In the genomic region with DNA sequence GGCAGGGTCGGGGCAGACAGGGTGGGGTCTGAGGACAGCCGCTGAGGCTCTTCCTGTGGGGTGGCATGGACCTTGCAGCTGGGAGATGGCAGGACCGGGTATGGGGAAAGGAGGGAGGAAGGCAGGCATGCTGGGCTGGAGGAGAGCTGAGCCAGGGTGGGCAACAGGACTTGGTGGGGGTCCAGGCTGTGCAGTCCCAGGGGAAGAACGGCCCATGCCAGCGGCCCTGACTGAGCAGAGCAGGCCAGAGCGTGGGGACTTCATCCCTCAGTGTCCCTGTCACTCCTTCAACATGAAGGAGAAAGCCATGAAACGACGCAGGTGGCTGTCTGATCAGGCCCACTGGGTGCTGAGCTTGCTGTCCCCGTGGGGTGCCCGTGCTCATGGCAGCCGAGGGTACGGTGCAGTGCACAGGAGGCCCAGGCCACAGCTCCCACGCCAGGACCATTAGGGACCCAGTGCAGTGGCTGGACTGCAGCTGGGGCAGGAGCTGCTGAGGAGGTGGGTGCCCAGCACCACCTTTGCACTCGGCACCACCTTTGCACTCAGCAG, we compare ENCODE assay signal across 22 cellular contexts.
"Had no signal": no experiment of that assay in that cellular context is flagged by ENCODE, and none has a peak within 500 bp of the region (broad histone marks: within the 10 kb centered on the region; RNA-seq: fewer than 3 reads in every experiment).

No MANE protein-coding gene starts in this region.

- H3K4me1 Mint-ChIP-seq: activated CD4-positive, alpha-beta T cell treated with anti-CD3 and anti-CD28 coated beads, Interleukin-2, amount 10 ng/mL, durations not matched to agents 24 days and 14 days; activated CD8-positive, alpha-beta memory T cell treated with anti-CD3 and anti-CD28 coated beads, Interleukin-2, amount 10 ng/mL, durations not matched to agents 7 days and 5 days; memory B cell had no signal

- H3K4me2 ChIP-seq: hepatocyte had no signal

- H3K27me3 ChIP-seq: hepatocyte, thyroid gland had no signal

- H3K9me3 ChIP-seq: mucosa of descending colon, prostate gland, thyroid gland had no signal

- H3K36me3 Mint-ChIP-seq: activated naive CD4-positive, alpha-beta T cell treated with anti-CD3 and anti-CD28 coated beads, Interleukin-2, amount 50 U/mL, for 72 hours; memory B cell had no signal

- H3K27me3 Mint-ChIP-seq: activated CD4-positive, alpha-beta T cell treated with anti-CD3 and anti-CD28 coated beads, Interleukin-2, amount 10 ng/mL, durations not matched to agents 24 days and 14 days; activated CD8-positive, alpha-beta memory T cell treated with anti-CD3 and anti-CD28 coated beads, Interleukin-2, amount 10 ng/mL, durations not matched to agents 7 days and 5 days; activated CD8-positive, alpha-beta T cell treated with anti-CD3 and anti-CD28 coated beads for 36 hours; memory B cell; stimulated activated naive B cell treated with anti-CD40 and anti-IgM and Interleukin-4, amounts not matched to agents 10 μg/mL and 1 μg/mL and 100 μg/mL, for 72 hours had no signal

- DNase-seq: activated CD4-positive, alpha-beta T cell treated with anti-CD3 and anti-CD28 coated beads, Interleukin-2, amount 10 ng/mL, durations not matched to agents 24 days and 14 days; activated CD8-positive, alpha-beta memory T cell treated with anti-CD3 and anti-CD28 coated beads, Interleukin-2, amount 10 ng/mL, durations not matched to agents 7 days and 5 days; activated CD8-positive, alpha-beta T cell treated with anti-CD3 and anti-CD28 coated beads for 36 hours; activated gamma-delta T cell; activated T-cell treated with anti-CD3 and anti-CD28 coated beads for 4 hours; central memory CD4-positive, alpha-beta T cell; effector memory CD4-positive, alpha-beta T cell; foreskin melanocyte; glutamatergic neuron; islet precursor cell; left cardiac atrium; mucosa of descending colon; stimulated activated CD4-positive, alpha-beta T cell treated with anti-CD3 and anti-CD28 coated beads, Interleukin-1b, Interleukin-23, amount 100 ng/mL, for 48 hours; stimulated activated naive B cell treated with anti-CD40 and anti-IgM and Interleukin-4, amounts not matched to agents 10 μg/mL and 1 μg/mL and 100 μg/mL, for 72 hours; thyroid gland had no signal

- H3K4me3 ChIP-seq: hepatocyte, mucosa of descending colon, prostate gland, thyroid gland had no signal

- H3K27ac Mint-ChIP-seq: activated CD4-positive, alpha-beta T cell treated with anti-CD3 and anti-CD28 coated beads, Interleukin-2, amount 10 ng/mL, durations not matched to agents 24 days and 14 days; activated CD8-positive, alpha-beta memory T cell treated with anti-CD3 and anti-CD28 coated beads, Interleukin-2, amount 10 ng/mL, durations not matched to agents 7 days and 5 days; activated CD8-positive, alpha-beta T cell treated with anti-CD3 and anti-CD28 coated beads for 36 hours; activated naive CD4-positive, alpha-beta T cell treated with anti-CD3 and anti-CD28 coated beads, Interleukin-2, amount 50 U/mL, for 72 hours; activated T-helper 1 cell treated with anti-CD3 and anti-CD28 coated beads, Interleukin-12 subunit alpha, Interleukin-12 subunit beta, Interleukin-2, Interleukin-4 antibody, amounts not matched to agents 30 ng/mL and 10 ng/mL and 1 ng/mL, durations not matched to agents 14 hours and 24 hours and 36 hours; memory B cell; stimulated activated naive B cell treated with anti-CD40 and anti-IgM and Interleukin-4, amounts not matched to agents 10 μg/mL and 1 μg/mL and 100 μg/mL, for 72 hours had no signal

- H3K4me3 Mint-ChIP-seq: activated CD4-positive, alpha-beta T cell treated with anti-CD3 and anti-CD28 coated beads, Interleukin-2, amount 10 ng/mL, durations not matched to agents 24 days and 14 days; activated CD8-positive, alpha-beta memory T cell treated with anti-CD3 and anti-CD28 coated beads, Interleukin-2, amount 10 ng/mL, durations not matched to agents 7 days and 5 days; activated CD8-positive, alpha-beta T cell treated with anti-CD3 and anti-CD28 coated beads for 36 hours; activated T-helper 1 cell treated with anti-CD3 and anti-CD28 coated beads, Interleukin-12 subunit alpha, Interleukin-12 subunit beta, Interleukin-2, Interleukin-4 antibody, amounts not matched to agents 30 ng/mL and 10 ng/mL and 1 ng/mL, durations not matched to agents 14 hours and 24 hours and 36 hours; memory B cell; stimulated activated naive B cell treated with anti-CD40 and anti-IgM and Interleukin-4, amounts not matched to agents 10 μg/mL and 1 μg/mL and 100 μg/mL, for 72 hours had no signal

- H3K27ac ChIP-seq: hepatocyte, prostate gland, thyroid gland had no signal

- ATAC-seq: activated CD8-positive, alpha-beta memory T cell treated with anti-CD3 and anti-CD28 coated beads, Interleukin-2, amount 10 ng/mL, durations not matched to agents 7 days and 5 days; activated CD8-positive, alpha-beta T cell treated with anti-CD3 and anti-CD28 coated beads for 36 hours; activated naive CD4-positive, alpha-beta T cell treated with anti-CD3 and anti-CD28 coated beads, Interleukin-2, amount 50 U/mL, for 72 hours; esophagus mucosa; left cardiac atrium; mucosa of descending colon; SK-N-SH treated with all-trans-retinoic acid at 6 μM for 48 hours; stimulated activated naive B cell treated with anti-CD40 and anti-IgM and Interleukin-4, amounts not matched to agents 10 μg/mL and 1 μg/mL and 100 μg/mL, for 72 hours had no signal

- H3K9me3 Mint-ChIP-seq: activated T-helper 1 cell treated with anti-CD3 and anti-CD28 coated beads, Interleukin-12 subunit alpha, Interleukin-12 subunit beta, Interleukin-2, Interleukin-4 antibody, amounts not matched to agents 30 ng/mL and 10 ng/mL and 1 ng/mL, durations not matched to agents 14 hours and 24 hours and 36 hours had no signal

- H3K4me1 ChIP-seq: prostate gland, thyroid gland had no signal

- H2AFZ ChIP-seq: hepatocyte had no signal

- H3K36me3 ChIP-seq: prostate gland, thyroid gland had no signal
